In the genomic region with DNA sequence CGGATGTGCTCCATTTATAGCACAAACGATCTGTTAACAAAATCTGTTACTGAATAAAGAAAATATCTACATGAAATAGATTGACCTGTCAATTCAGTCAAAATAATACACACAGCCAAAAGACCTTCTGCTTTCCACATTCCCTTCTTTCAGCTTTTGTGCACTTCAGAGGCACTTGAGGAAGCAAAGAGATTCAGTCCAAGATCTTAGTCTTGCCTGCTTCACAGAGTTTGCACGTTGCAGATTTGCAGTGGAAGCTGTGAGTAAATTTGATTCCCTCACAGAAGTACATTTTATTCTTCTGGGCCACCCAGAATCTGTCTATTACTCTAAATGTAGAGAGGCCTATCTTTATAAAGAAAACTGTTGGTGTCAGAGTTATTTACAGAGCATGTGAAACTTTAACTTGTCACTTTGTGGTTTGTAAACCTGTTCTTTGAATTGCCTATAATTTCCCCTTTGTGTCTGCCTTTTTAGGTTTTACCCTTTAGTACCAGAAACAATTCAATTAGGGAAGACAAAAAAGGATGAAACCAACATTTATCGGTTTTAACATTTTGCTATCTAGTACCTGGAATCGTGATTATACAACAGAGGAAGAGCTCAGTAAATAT, we compare ENCODE assay signal across 8 cellular contexts. TPM values are rescaled to one million over a fixed set of nuclear protein-coding genes. Genes with fewer than 3 reads are reported as not detected.
DNase-seq lines count a peak whose midpoint lies in the region; ATAC-seq, FAIRE-seq and TF ChIP-seq lines count a peak whose summit lies in the region.

No MANE protein-coding gene starts in this region.

- H3K27ac ChIP-seq in SK-N-SH (ENCODE audit: low read depth in 2 of 2, low read length in 1 of 2) (peak overlapping the region in 1 of 2 experiments; percentile 43; a peak in 2 of 4 replicates), PC-3 (ENCODE audit: low read length) (peak overlapping the region; percentile 59), small intestine (ENCODE audit: low read depth in 1 of 2, low read length in 1 of 2) (peak overlapping the region in 1 of 2 donors; percentile 45), tibial artery (no peak overlapping the region)

- intact Hi-C loops in PC-3 (cut with micrococcal nuclease) (no loop called here), tibial artery (cut with DNase I; ENCODE audit: low total_unique reads) (no loop called here)

- ATAC-seq in SK-N-SH treated with all-trans-retinoic acid at 6 μM for 48 hours: no peak; the same call in 2 of the 3 replicates
- ATAC-seq in HG02840 (IDR thresholded peaks at IDR 0.05; ENCODE audit: low FRiP score, unreplicated experiment): peak; percentile 85
- no peak for ATAC-seq in PC-3

- no peak for TF ChIP-seq EP300 in SK-N-SH (IDR thresholded peaks at IDR 0.05; ENCODE audit: borderline replicate concordance in 1 of 2, low read depth in 1 of 2, low read length in 1 of 2)

- H3K36me3 ChIP-seq in SK-N-SH (replicated peaks in 1 of 2; ENCODE audit: control insufficient read depth in 1 of 2, insufficient read depth in 2 of 2, low read length in 1 of 2): no peaks in the 10 kb centered on the region
- no peaks in the 10 kb centered on the region for H3K36me3 ChIP-seq in PC-3 (ENCODE audit: low read depth, low read length)
- H3K36me3 ChIP-seq in small intestine (ENCODE audit: control insufficient read depth in 2 of 2, insufficient read depth in 2 of 2, low read length in 2 of 2): no peaks in the 10 kb centered on the region
- H3K36me3 ChIP-seq in tibial artery: no peaks in the 10 kb centered on the region

- POLR2A ChIA-PET in SK-N-SH (lab: Yijun Ruan, JAX) (no interaction called here), PC-3 (lab: Charles Lee; ENCODE audit: unreplicated experiment) (no interaction called here)

- no peaks in the 10 kb centered on the region for H3K9me3 ChIP-seq in SK-N-SH
- no peaks in the 10 kb centered on the region for H3K9me3 ChIP-seq in PC-3 (ENCODE audit: low read length)
- H3K9me3 ChIP-seq in small intestine (ENCODE audit: control insufficient read depth, low read depth): no peaks in the 10 kb centered on the region
- no peaks in the 10 kb centered on the region for H3K9me3 ChIP-seq in tibial artery

- H3K79me2 ChIP-seq in SK-N-SH (ENCODE audit: insufficient read depth) (no peaks in the 10 kb centered on the region), PC-3 (ENCODE audit: low read length) (0 out of 2 replicates have a peak, but pooled peaks cover under 1% of the 10 kb centered on the region)

- no TSS peak for BruUV-seq in PC-3 (replicated peaks; lab: Mats Ljungman, UMichigan)

- H4K20me1 ChIP-seq in SK-N-SH (ENCODE audit: insufficient read depth) (no peaks in the 10 kb centered on the region), PC-3 (ENCODE audit: low read length) (no peaks in the 10 kb centered on the region)

- TF ChIP-seq RAD21 in SK-N-SH (IDR thresholded peaks at IDR 0.05; ENCODE audit: low read length): no peak

- 65% methylated on average over 5 of the region's 5 CpGs for WGBS in SK-N-SH (ENCODE audit: low lambda C conversion rate)
- WGBS in small intestine, 3 donors: 32 to 49% (median 35%) methylated on average over 5 of the region's 5 CpGs

- H3K4me2 ChIP-seq in SK-N-SH (0 out of 2 replicates have a peak overlapping the region, but pooled peaks have one; percentile 12), PC-3 (ENCODE audit: low read length) (peak overlapping the region; percentile 29; the same call in 1 of the 2 replicates)

- H3K4me3 ChIP-seq in SK-N-SH (ENCODE audit: low read depth in 2 of 2, low read length in 1 of 2) (no peak overlapping the region), PC-3 (ENCODE audit: low read length) (no peak overlapping the region), small intestine (ENCODE audit: low read depth in 1 of 2, low read length in 2 of 2) (no peak overlapping the region), tibial artery (no peak overlapping the region)

- peaks cover 0 to 30% of the 10 kb centered on the region in 2 experiments; a peak in 3 of 4 replicates for H3K4me1 ChIP-seq in SK-N-SH (ENCODE audit: control insufficient read depth in 1 of 2, insufficient read depth in 2 of 2, low read depth in 1 of 2, low read length in 1 of 2)
- peaks cover 45% of the 10 kb centered on the region for H3K4me1 ChIP-seq in PC-3 (ENCODE audit: insufficient read depth, low read length)
- no peaks in the 10 kb centered on the region for H3K4me1 ChIP-seq in small intestine (ENCODE audit: control insufficient read depth in 2 of 2, insufficient read depth in 1 of 2, low read depth in 1 of 2, low read length in 1 of 2)
- H3K4me1 ChIP-seq in tibial artery: peaks cover 0 to 13% (median 2%) of the 10 kb centered on the region in 4 donors

- no peak for FAIRE-seq in small intestine (lab: Jason Lieb, UNC)

- H3K9me2 ChIP-seq in SK-N-SH: no peaks in the 10 kb centered on the region
- H3K9me2 ChIP-seq in PC-3 (replicated peaks; ENCODE audit: low read length): no peaks in the 10 kb centered on the region

- H2AFZ ChIP-seq in SK-N-SH (ENCODE audit: low read depth) (peak overlapping the region; percentile 45; the same call in 1 of the 2 replicates), PC-3 (ENCODE audit: low read length) (no peak overlapping the region)

- H3K27me3 ChIP-seq in SK-N-SH (ENCODE audit: insufficient read depth) (no peaks in the 10 kb centered on the region), PC-3 (ENCODE audit: low read length) (no peaks in the 10 kb centered on the region), small intestine (ENCODE audit: control insufficient read depth in 2 of 2, insufficient read depth in 2 of 2, low read length in 2 of 2) (no peaks in the 10 kb centered on the region), tibial artery (no peaks in the 10 kb centered on the region)

- DNase-seq in SK-N-SH (no peak), PC-3 (peak; percentile 21), small intestine (peak; percentile 33), tibial artery (no peak), DMS79 (lab: John Stamatoyannopoulos, UW) (no peak)
- no peak for DNase-seq in activated CD4-positive, alpha-beta T cell treated with anti-CD3 and anti-CD28 coated beads, Interleukin-2, amount 50 U/mL, for 1 hour

- peaks cover 21% of the 10 kb centered on the region for H3F3A ChIP-seq in SK-N-SH (replicated peaks; ENCODE audit: insufficient read depth)
- no peaks in the 10 kb centered on the region for H3F3A ChIP-seq in PC-3 (ENCODE audit: low read length, unreplicated experiment)

- no peak for TF ChIP-seq CTCF in SK-N-SH (IDR thresholded peaks at IDR 0.05)
- no peak for TF ChIP-seq CTCF in PC-3 (conservative IDR thresholded peaks at IDR 0.05; ENCODE audit: low read depth, low read length)
- no peak for TF ChIP-seq CTCF in tibial artery (IDR thresholded peaks at IDR 0.05)

- no peak overlapping the region for H3K9ac ChIP-seq in SK-N-SH
- H3K9ac ChIP-seq in PC-3 (ENCODE audit: low read length): no peak overlapping the region

- CTCF ChIA-PET in SK-N-SH (lab: Yijun Ruan, JAX): interaction anchor here (1.1 to 1.2 kb wide), 2 partner anchors 24 to 48 kb away, joined by 3 read pairs; no protein-coding TSS in a partner anchor
- CTCF ChIA-PET in PC-3 (lab: Charles Lee): interaction anchor here (0.7 kb wide), 1 partner anchor 96 kb away, joined by 3 read pairs; no protein-coding TSS in a partner anchor

TF ChIP-seq in SK-N-SH, 30 proteins besides CTCF, POLR2A, EP300 and RAD21 (continues in another document):
- TF ChIP-seq FOXM1 (IDR thresholded peaks at IDR 0.05; ENCODE audit: low read depth) (no peak), FOSL2 (IDR thresholded peaks at IDR 0.05; ENCODE audit: borderline replicate concordance, low read depth) (no peak), MEF2A (IDR thresholded peaks at IDR 0.05; ENCODE audit: borderline replicate concordance, low read depth) (no peak), JUND (IDR thresholded peaks at IDR 0.05) (no peak), RCOR1 (IDR thresholded peaks at IDR 0.05; ENCODE audit: low read length) (no peak), TEAD4 (IDR thresholded peaks at IDR 0.05; ENCODE audit: borderline replicate concordance, insufficient read depth) (no peak)
- TF ChIP-seq, protein P1, sequence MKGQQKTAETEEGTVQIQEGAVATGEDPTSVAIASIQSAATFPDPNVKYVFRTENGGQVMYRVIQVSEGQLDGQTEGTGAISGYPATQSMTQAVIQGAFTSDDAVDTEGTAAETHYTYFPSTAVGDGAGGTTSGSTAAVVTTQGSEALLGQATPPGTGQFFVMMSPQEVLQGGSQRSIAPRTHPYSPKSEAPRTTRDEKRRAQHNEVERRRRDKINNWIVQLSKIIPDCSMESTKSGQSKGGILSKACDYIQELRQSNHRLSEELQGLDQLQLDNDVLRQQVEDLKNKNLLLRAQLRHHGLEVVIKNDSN (IDR thresholded peaks at IDR 0.05; ENCODE audit: borderline replicate concordance, low read depth): no peak
- TF ChIP-seq, protein P2, sequence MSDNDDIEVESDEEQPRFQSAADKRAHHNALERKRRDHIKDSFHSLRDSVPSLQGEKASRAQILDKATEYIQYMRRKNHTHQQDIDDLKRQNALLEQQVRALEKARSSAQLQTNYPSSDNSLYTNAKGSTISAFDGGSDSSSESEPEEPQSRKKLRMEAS (IDR thresholded peaks at IDR 0.05; ENCODE audit: low read depth): no peak

TF ChIP-seq in SK-N-SH treated with all-trans-retinoic acid at 6 μM for 48 hours, 23 proteins besides CTCF, POLR2A, EP300 and RAD21 (continues in another document):
- TF ChIP-seq, protein P3, sequence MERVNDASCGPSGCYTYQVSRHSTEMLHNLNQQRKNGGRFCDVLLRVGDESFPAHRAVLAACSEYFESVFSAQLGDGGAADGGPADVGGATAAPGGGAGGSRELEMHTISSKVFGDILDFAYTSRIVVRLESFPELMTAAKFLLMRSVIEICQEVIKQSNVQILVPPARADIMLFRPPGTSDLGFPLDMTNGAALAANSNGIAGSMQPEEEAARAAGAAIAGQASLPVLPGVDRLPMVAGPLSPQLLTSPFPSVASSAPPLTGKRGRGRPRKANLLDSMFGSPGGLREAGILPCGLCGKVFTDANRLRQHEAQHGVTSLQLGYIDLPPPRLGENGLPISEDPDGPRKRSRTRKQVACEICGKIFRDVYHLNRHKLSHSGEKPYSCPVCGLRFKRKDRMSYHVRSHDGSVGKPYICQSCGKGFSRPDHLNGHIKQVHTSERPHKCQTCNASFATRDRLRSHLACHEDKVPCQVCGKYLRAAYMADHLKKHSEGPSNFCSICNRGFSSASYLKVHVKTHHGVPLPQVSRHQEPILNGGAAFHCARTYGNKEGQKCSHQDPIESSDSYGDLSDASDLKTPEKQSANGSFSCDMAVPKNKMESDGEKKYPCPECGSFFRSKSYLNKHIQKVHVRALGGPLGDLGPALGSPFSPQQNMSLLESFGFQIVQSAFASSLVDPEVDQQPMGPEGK (CRISPR knock-in tag; IDR thresholded peaks at IDR 0.05; ENCODE audit: borderline replicate concordance): no peak

RNA-seq across cellular contexts. Expression of a gene that starts 15.5 kb away (rescaled TPM):
- polyA plus RNA-seq in SK-N-SH (2012; rRNA removed) (9.2 and 12.4 TPM in 2 replicates), small intestine (10 to 100 TPM in 2 of 3 donors, 1 to 10 TPM in 1; 6.5 to 28.6 (median 11.9) TPM)
- 11.2 and 13.1 TPM in 2 replicates for polyA plus RNA-seq in SK-N-SH (2012; cell fraction: cytosol; rRNA removed)
- polyA plus RNA-seq in SK-N-SH (2012; cell fraction: nucleus; rRNA removed): 11.7 and 15.6 TPM in 2 replicates
- total RNA-seq in PC-3 (2014; rRNA removed): 26.4 and 30.6 TPM in 2 replicates

Comparison
In these comparisons a context has a peak if more than half of its experiments do, and no peak if none do; other contexts are left out.
1. DNase-seq: peak in PC-3 (single experiment) and small intestine (single experiment); none in SK-N-SH (single experiment), tibial artery (0 of 2), DMS79 (single experiment) and activated CD4-positive, alpha-beta T cell treated with anti-CD3 and anti-CD28 coated beads, Interleukin-2, amount 50 U/mL, for 1 hour (single experiment).